1 cellular context compared by ENCODE assay signal in the genomic region with DNA sequence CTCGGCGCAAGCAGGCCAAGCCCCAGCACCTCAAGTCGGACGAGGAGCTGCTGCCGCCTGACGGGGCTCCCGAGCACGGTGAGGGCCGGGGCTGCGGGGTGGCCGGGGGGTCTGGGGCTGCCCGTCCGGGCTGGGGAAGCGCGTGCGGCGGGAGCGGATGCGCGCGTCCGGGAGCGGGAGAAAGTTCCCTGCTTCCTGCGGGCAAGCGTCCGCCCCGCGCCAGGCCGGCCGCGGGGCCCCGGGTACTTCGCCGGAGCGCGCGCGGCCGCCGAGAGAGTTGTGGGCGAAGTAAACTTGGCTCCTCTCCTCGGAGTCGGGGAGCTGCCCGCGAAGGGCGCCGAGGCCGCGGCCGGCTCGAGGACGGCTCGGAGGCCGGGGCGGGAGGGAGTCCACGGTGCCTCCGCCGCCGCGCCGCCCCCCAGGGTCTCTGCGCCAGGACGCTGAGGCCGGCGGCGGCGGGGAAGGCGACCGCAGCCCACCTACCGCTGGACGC.
TF ChIP-seq lines count a peak whose summit lies in the region.

No MANE protein-coding gene starts in this region.

TF ChIP-seq in WTC11, 78 proteins besides CTCF, POLR2A, EP300 and RAD21 (continued from another document):
- TF ChIP-seq, protein P1, sequence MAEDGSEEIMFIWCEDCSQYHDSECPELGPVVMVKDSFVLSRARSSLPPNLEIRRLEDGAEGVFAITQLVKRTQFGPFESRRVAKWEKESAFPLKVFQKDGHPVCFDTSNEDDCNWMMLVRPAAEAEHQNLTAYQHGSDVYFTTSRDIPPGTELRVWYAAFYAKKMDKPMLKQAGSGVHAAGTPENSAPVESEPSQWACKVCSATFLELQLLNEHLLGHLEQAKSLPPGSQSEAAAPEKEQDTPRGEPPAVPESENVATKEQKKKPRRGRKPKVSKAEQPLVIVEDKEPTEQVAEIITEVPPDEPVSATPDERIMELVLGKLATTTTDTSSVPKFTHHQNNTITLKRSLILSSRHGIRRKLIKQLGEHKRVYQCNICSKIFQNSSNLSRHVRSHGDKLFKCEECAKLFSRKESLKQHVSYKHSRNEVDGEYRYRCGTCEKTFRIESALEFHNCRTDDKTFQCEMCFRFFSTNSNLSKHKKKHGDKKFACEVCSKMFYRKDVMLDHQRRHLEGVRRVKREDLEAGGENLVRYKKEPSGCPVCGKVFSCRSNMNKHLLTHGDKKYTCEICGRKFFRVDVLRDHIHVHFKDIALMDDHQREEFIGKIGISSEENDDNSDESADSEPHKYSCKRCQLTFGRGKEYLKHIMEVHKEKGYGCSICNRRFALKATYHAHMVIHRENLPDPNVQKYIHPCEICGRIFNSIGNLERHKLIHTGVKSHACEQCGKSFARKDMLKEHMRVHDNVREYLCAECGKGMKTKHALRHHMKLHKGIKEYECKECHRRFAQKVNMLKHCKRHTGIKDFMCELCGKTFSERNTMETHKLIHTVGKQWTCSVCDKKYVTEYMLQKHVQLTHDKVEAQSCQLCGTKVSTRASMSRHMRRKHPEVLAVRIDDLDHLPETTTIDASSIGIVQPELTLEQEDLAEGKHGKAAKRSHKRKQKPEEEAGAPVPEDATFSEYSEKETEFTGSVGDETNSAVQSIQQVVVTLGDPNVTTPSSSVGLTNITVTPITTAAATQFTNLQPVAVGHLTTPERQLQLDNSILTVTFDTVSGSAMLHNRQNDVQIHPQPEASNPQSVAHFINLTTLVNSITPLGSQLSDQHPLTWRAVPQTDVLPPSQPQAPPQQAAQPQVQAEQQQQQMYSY (CRISPR knock-in tag; IDR thresholded peaks at IDR 0.05), result no peak
- TF ChIP-seq, protein P2, sequence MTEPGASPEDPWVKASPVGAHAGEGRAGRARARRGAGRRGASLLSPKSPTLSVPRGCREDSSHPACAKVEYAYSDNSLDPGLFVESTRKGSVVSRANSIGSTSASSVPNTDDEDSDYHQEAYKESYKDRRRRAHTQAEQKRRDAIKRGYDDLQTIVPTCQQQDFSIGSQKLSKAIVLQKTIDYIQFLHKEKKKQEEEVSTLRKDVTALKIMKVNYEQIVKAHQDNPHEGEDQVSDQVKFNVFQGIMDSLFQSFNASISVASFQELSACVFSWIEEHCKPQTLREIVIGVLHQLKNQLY (CRISPR knock-in tag; IDR thresholded peaks at IDR 0.05), result no peak
- TF ChIP-seq PRRX2 (CRISPR knock-in tag; IDR thresholded peaks at IDR 0.05), result no peak
- no peak for TF ChIP-seq JUN (CRISPR knock-in tag; IDR thresholded peaks at IDR 0.05)
- TF ChIP-seq SP1 (CRISPR knock-in tag; conservative IDR thresholded peaks at IDR 0.05), result 0 out of 2 replicates have a peak, but pooled peaks have one; percentile 14
- TF ChIP-seq ZNF138 (CRISPR knock-in tag; conservative IDR thresholded peaks at IDR 0.05), result no peak
- TF ChIP-seq NR1H2 (CRISPR knock-in tag; IDR thresholded peaks at IDR 0.05), result no peak
- TF ChIP-seq, protein P3, sequence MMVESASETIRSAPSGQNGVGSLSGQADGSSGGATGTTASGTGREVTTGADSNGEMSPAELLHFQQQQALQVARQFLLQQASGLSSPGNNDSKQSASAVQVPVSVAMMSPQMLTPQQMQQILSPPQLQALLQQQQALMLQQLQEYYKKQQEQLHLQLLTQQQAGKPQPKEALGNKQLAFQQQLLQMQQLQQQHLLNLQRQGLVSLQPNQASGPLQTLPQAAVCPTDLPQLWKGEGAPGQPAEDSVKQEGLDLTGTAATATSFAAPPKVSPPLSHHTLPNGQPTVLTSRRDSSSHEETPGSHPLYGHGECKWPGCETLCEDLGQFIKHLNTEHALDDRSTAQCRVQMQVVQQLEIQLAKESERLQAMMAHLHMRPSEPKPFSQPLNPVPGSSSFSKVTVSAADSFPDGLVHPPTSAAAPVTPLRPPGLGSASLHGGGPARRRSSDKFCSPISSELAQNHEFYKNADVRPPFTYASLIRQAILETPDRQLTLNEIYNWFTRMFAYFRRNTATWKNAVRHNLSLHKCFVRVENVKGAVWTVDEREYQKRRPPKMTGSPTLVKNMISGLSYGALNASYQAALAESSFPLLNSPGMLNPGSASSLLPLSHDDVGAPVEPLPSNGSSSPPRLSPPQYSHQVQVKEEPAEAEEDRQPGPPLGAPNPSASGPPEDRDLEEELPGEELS (CRISPR knock-in tag; IDR thresholded peaks at IDR 0.05), result 0 out of 2 replicates have a peak, but pooled peaks have one; percentile 17
- TF ChIP-seq, protein P4, sequence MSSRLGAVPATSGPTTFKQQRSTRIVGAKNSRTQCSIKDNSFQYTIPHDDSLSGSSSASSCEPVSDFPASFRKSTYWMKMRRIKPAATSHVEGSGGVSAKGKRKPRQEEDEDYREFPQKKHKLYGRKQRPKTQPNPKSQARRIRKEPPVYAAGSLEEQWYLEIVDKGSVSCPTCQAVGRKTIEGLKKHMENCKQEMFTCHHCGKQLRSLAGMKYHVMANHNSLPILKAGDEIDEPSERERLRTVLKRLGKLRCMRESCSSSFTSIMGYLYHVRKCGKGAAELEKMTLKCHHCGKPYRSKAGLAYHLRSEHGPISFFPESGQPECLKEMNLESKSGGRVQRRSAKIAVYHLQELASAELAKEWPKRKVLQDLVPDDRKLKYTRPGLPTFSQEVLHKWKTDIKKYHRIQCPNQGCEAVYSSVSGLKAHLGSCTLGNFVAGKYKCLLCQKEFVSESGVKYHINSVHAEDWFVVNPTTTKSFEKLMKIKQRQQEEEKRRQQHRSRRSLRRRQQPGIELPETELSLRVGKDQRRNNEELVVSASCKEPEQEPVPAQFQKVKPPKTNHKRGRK (CRISPR knock-in tag; IDR thresholded peaks at IDR 0.05; ENCODE audit: borderline replicate concordance), result no peak
